Comparison of ENCODE assay signal across 8 cellular contexts in genomic region chr16:84616515-84616914, GRCh38. TPM values are rescaled to one million over a fixed set of nuclear protein-coding genes. Genes with fewer than 3 reads are reported as not detected.
DNase-seq lines count a peak whose midpoint lies in the region; ATAC-seq and TF ChIP-seq lines count a peak whose summit lies in the region.

No MANE protein-coding gene starts in this region.

- peaks cover 69% of the 10 kb centered on the region for H3K4me1 Mint-ChIP-seq in activated naive CD4-positive, alpha-beta T cell treated with anti-CD3 and anti-CD28 coated beads, Interleukin-2, amount 10 ng/mL, durations not matched to agents 7 days and 5 days

- H3K36me3 Mint-ChIP-seq in activated naive CD4-positive, alpha-beta T cell treated with anti-CD3 and anti-CD28 coated beads, Interleukin-2, amount 10 ng/mL, durations not matched to agents 7 days and 5 days, result peaks cover 47% of the 10 kb centered on the region

- H3K9me3 Mint-ChIP-seq in activated naive CD4-positive, alpha-beta T cell treated with anti-CD3 and anti-CD28 coated beads, Interleukin-2, amount 10 ng/mL, durations not matched to agents 7 days and 5 days, result no peaks in the 10 kb centered on the region

- 19 to 25% methylated on average over 13 of the region's 13 CpGs for WGBS in tibial nerve, 2 donors

- in situ Hi-C loops in ACHN (cut with HindIII; ENCODE audit: low pct_ligation_motif_present, low pct_unique_long_range_greater_than_20kb, low sequenced_read_pairs), result no loop called here

- H3K27ac Mint-ChIP-seq in activated naive CD4-positive, alpha-beta T cell treated with anti-CD3 and anti-CD28 coated beads, Interleukin-2, amount 10 ng/mL, durations not matched to agents 7 days and 5 days, result peak overlapping the region; percentile 71

- H3K9me3 ChIP-seq in tibial nerve, result no peaks in the 10 kb centered on the region

- DNase-seq in ACHN, result peak; percentile 52
- peak; percentile 21 for DNase-seq in HCEC 1CT
- DNase-seq in activated naive CD4-positive, alpha-beta T cell treated with anti-CD3 and anti-CD28 coated beads, Interleukin-2, amount 10 ng/mL, durations not matched to agents 7 days and 5 days, result peak; percentile 53
- DNase-seq in kidney tubule cell (ENCODE audit: low spot score), result peak; percentile 58
- DNase-seq in tibial nerve (ENCODE audit: low spot score in 2 of 2), result no peak
- no peak for DNase-seq in stimulated activated CD4-positive, alpha-beta T cell treated with anti-CD3 and anti-CD28 coated beads, Interleukin-2, amount 100 ng/mL, for 48 hours
- DNase-seq in activated CD4-positive, CD25-positive, alpha-beta regulatory T cell (lab: John Stamatoyannopoulos, UW), result no peak

- H3K27ac ChIP-seq in tibial nerve, result peak overlapping the region in 3 of 4 donors; percentile 38 to 88 (median 84)

- TF ChIP-seq CTCF in tibial nerve (IDR thresholded peaks at IDR 0.05), result no peak

- peak overlapping the region; percentile 58 to 94 (median 86) for H3K4me3 ChIP-seq in tibial nerve

- CTCF ChIA-PET in activated naive CD4-positive, alpha-beta T cell treated with anti-CD3 and anti-CD28 coated beads, Interleukin-2, amount 10 ng/mL, durations not matched to agents 7 days and 5 days (lab: Charles Lee), result interaction anchor here (0.9 to 1.9 kb wide), 6 partner anchors 18 to 106 kb away, joined by 3 to 5 read pairs (median 4); no protein-coding TSS in a partner anchor

- H3K27me3 Mint-ChIP-seq in activated naive CD4-positive, alpha-beta T cell treated with anti-CD3 and anti-CD28 coated beads, Interleukin-2, amount 10 ng/mL, durations not matched to agents 7 days and 5 days, result peaks cover 28% of the 10 kb centered on the region

- H3K36me3 ChIP-seq in tibial nerve, result no peaks in the 10 kb centered on the region

- H3K4me1 ChIP-seq in tibial nerve, result peaks cover 0 to 70% (median 37%) of the 10 kb centered on the region in 4 donors

- ATAC-seq in HG03139 (IDR thresholded peaks at IDR 0.05; ENCODE audit: unreplicated experiment), result no peak

- H3K4me3 Mint-ChIP-seq in activated naive CD4-positive, alpha-beta T cell treated with anti-CD3 and anti-CD28 coated beads, Interleukin-2, amount 10 ng/mL, durations not matched to agents 7 days and 5 days, result peak overlapping the region; percentile 96

- H3K27me3 ChIP-seq in tibial nerve, result no peaks in the 10 kb centered on the region

- TF ChIP-seq EP300 in tibial nerve (IDR thresholded peaks at IDR 0.05), result no peak

- TF ChIP-seq POLR2A in tibial nerve (IDR thresholded peaks at IDR 0.05), result no peak

RNA-seq across cellular contexts. Expression of gene COTL1, which starts 1.4 kb away (rescaled TPM):
- total RNA-seq in tibial nerve, result 10 to 100 TPM; 29.9 to 84.9 (median 52.6) TPM

RNA-seq across cellular contexts. Expression of gene KLHL36, which starts 31.8 kb away (rescaled TPM):
- total RNA-seq in tibial nerve, result 10 to 100 TPM; 60.1 to 75.3 (median 66.0) TPM

Comparison
In these comparisons a context has a peak if more than half of its experiments do, and no peak if none do; other contexts are left out.
1. DNase-seq: peak in ACHN (single experiment), HCEC 1CT (single experiment), activated naive CD4-positive, alpha-beta T cell treated with anti-CD3 and anti-CD28 coated beads, Interleukin-2, amount 10 ng/mL, durations not matched to agents 7 days and 5 days (single experiment) and kidney tubule cell (single experiment); none in tibial nerve (0 of 2), stimulated activated CD4-positive, alpha-beta T cell treated with anti-CD3 and anti-CD28 coated beads, Interleukin-2, amount 100 ng/mL, for 48 hours (0 of 2) and activated CD4-positive, CD25-positive, alpha-beta regulatory T cell (0 of 4).